In the genomic region with DNA sequence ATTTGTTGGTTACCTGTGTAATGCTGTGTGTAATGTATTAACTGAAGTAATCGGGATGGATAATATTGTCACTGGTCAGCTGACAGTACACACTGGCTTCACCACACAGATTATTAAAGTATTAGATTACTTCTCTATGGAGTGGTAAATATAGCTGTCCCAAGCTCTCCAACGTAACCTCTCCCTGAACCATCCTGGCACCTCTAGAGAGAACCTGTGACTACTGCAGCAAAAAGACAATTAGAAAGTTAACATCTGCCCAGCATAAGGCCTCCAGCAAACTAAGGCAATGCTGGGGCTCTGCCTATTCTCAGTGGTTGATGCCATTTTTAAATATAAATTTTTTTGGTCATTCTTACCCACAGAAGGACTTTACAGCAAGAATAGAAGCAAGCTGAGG, we compare ENCODE assay signal across 24 cellular contexts.
DNase-seq lines count a peak whose midpoint lies in the region; ATAC-seq lines count a peak whose summit lies in the region.
"Had no signal": no experiment of that assay in that cellular context is flagged by ENCODE, and none has a peak within 500 bp of the region (broad histone marks: within the 10 kb centered on the region; RNA-seq: fewer than 3 reads in every experiment).

No MANE protein-coding gene starts in this region.

- ATAC-seq in Right ventricle myocardium inferior = peak; percentile 93
- peak; percentile 86 to 89 for ATAC-seq in left cardiac atrium
- ATAC-seq: A549, GM12878, GM23338, SK-N-SH treated with all-trans-retinoic acid at 6 μM for 48 hours had no signal

- intact Hi-C loops in Right ventricle myocardium inferior (cut with DNase I) = loop anchor here (2.0 kb wide), 1 partner anchor 139 kb away; no protein-coding TSS in a partner anchor
- intact Hi-C loops in cardiac septum (cut with DNase I) = no loop called here
- intact Hi-C loops in left cardiac atrium (cut with DNase I) = no loop called here

- DNase-seq in Right ventricle myocardium inferior (ENCODE audit: missing footprints) (no peak), cardiac septum (ENCODE audit: low spot score) (no peak), left cardiac atrium (no peak), myocyte (ENCODE audit: low read depth) (peak; percentile 12), cerebellum (ENCODE audit: low spot score) (no peak), A172 (ENCODE audit: low spot score) (no peak), RKO (ENCODE audit: low spot score) (no peak)
- DNase-seq: AML-193; CD4-positive, alpha-beta T cell; HFFc6; NCI-H1048; NCI-H1417; NCI-H1694; NCI-H2081; NCI-H446 treated with DMSO at 0.1 percent for 48 hours; NCI-H526; NCI-H82; OCI-M1; Peyer's patch; SJCRH30 had no signal
